In genomic region chrX:103304705-103305104, GRCh38 we compare ENCODE assay signal across 31 cellular contexts.
"Had no signal": no experiment of that assay in that cellular context is flagged by ENCODE, and none has a peak within 500 bp of the region (broad histone marks: within the 10 kb centered on the region; RNA-seq: fewer than 3 reads in every experiment).

No MANE protein-coding gene starts in this region.

- H3K9me3 Mint-ChIP-seq: activated naive CD4-positive, alpha-beta T cell treated with anti-CD3 and anti-CD28 coated beads, Interleukin-2, amount 10 ng/mL, durations not matched to agents 7 days and 5 days; activated naive CD4-positive, alpha-beta T cell treated with anti-CD3 and anti-CD28 coated beads, Interleukin-2, amount 50 U/mL, for 72 hours; central memory CD8-positive, alpha-beta T cell; effector memory CD8-positive, alpha-beta T cell; T-helper 2 cell treated with Interferon-gamma antibody and Interleukin-4, amounts not matched to agents 5 μg/mL and 100 μg/mL, for 36 hours had no signal

- H3K27me3 Mint-ChIP-seq: activated B cell treated with CpG ODN at 0.5 μM for 24 hours; activated naive CD4-positive, alpha-beta T cell treated with anti-CD3 and anti-CD28 coated beads, Interleukin-2, amount 10 ng/mL, durations not matched to agents 7 days and 5 days; central memory CD8-positive, alpha-beta T cell; effector memory CD8-positive, alpha-beta T cell; T-helper 17 cell had no signal

- DNase-seq: activated B cell treated with CpG ODN at 0.5 μM for 24 hours; activated CD4-positive, alpha-beta T cell treated with anti-CD3 and anti-CD28 coated beads for 48 hours; activated CD4-positive, alpha-beta T cell treated with anti-CD3 and anti-CD28 coated beads, Interleukin-2, amount 50 U/mL, for 1 hour; activated CD4-positive, alpha-beta T cell treated with anti-CD3 and anti-CD28 coated beads, Interleukin-2, amount 50 U/mL, for 48 hours; activated CD8-positive, alpha-beta memory T cell treated with anti-CD3 and anti-CD28 coated beads, Interleukin-2, amount 50 U/mL, for 48 hours; activated gamma-delta T cell; activated naive CD4-positive, alpha-beta T cell; activated naive CD4-positive, alpha-beta T cell treated with anti-CD3 and anti-CD28 coated beads, Interleukin-2, amount 10 ng/mL, durations not matched to agents 7 days and 5 days; activated T-cell treated with anti-CD3 and anti-CD28 coated beads for 4 hours; activated T-cell treated with anti-CD3 and anti-CD28 coated beads, Interleukin-2, amount 50 U/mL, for 24 hours; activated T-cell treated with anti-CD3 and anti-CD28 coated beads, Interleukin-2, amount 50 U/mL, for 72 hours; anterior cingulate cortex; brain microvascular endothelial cell; cortex of kidney; dermis blood vessel endothelial cell; effector CD4-positive, alpha-beta T cell; effector memory CD8-positive, alpha-beta T cell; erythroblast; foreskin keratinocyte; gastrocnemius medialis; glutamatergic neuron; heart left ventricle; T-helper 1 cell; T-helper 17 cell; T1000; WERI-Rb-1 had no signal

- H3K4me1 Mint-ChIP-seq: activated B cell treated with CpG ODN at 0.5 μM for 24 hours, T-helper 17 cell had no signal

- ATAC-seq: activated CD4-positive, CD25-positive, alpha-beta regulatory T cell treated with anti-CD3 and anti-CD28 coated beads, Interleukin-2, amount 50 U/mL, for 24 hours; activated T-cell treated with anti-CD3 and anti-CD28 coated beads, Interleukin-2, amount 50 U/mL, for 72 hours; effector memory CD8-positive, alpha-beta T cell; foreskin keratinocyte; gastrocnemius medialis; heart left ventricle; T-helper 17 cell had no signal

- H3K27ac Mint-ChIP-seq: activated B cell treated with CpG ODN at 0.5 μM for 24 hours; activated naive CD4-positive, alpha-beta T cell treated with anti-CD3 and anti-CD28 coated beads, Interleukin-2, amount 10 ng/mL, durations not matched to agents 7 days and 5 days; activated naive CD4-positive, alpha-beta T cell treated with anti-CD3 and anti-CD28 coated beads, Interleukin-2, amount 50 U/mL, for 72 hours; activated T-cell treated with anti-CD3 and anti-CD28 coated beads, Interleukin-2, amount 50 U/mL, for 24 hours; activated T-cell treated with anti-CD3 and anti-CD28 coated beads, Interleukin-2, amount 50 U/mL, for 72 hours; effector memory CD8-positive, alpha-beta T cell; T-helper 17 cell; T-helper 2 cell treated with Interferon-gamma antibody and Interleukin-4, amounts not matched to agents 5 μg/mL and 100 μg/mL, for 36 hours had no signal

- FAIRE-seq: bronchial epithelial cell had no signal

- H3K4me3 Mint-ChIP-seq: activated B cell treated with CpG ODN at 0.5 μM for 24 hours; activated naive CD4-positive, alpha-beta T cell treated with anti-CD3 and anti-CD28 coated beads, Interleukin-2, amount 10 ng/mL, durations not matched to agents 7 days and 5 days; activated T-cell treated with anti-CD3 and anti-CD28 coated beads, Interleukin-2, amount 50 U/mL, for 24 hours; central memory CD8-positive, alpha-beta T cell; effector memory CD8-positive, alpha-beta T cell; T-helper 17 cell; T-helper 2 cell treated with Interferon-gamma antibody and Interleukin-4, amounts not matched to agents 5 μg/mL and 100 μg/mL, for 36 hours had no signal
